8 cellular contexts compared by ENCODE assay signal in genomic region chr21:39313457-39314154, GRCh38. TPM values are rescaled to one million over a fixed set of nuclear protein-coding genes. Genes with fewer than 3 reads are reported as not detected.
DNase-seq lines count a peak whose midpoint lies in the region; ATAC-seq and TF ChIP-seq lines count a peak whose summit lies in the region.

Gene BRWD1 (minus strand): TSS chr21:39313632. CDS start chr21:39313491, 141 bp downstream.

- no peaks in the 10 kb centered on the region for H3K27me3 Mint-ChIP-seq in activated CD4-positive, alpha-beta T cell treated with anti-CD3 and anti-CD28 coated beads, Interleukin-2, amount 10 ng/mL, durations not matched to agents 24 days and 14 days

- H3K9me3 Mint-ChIP-seq in activated CD4-positive, alpha-beta T cell treated with anti-CD3 and anti-CD28 coated beads, Interleukin-2, amount 10 ng/mL, durations not matched to agents 24 days and 14 days, result no peaks in the 10 kb centered on the region

- H3K4me1 ChIP-seq in left lung, result peaks cover 9 to 24% of the 10 kb centered on the region in 2 donors

- H3K4me1 Mint-ChIP-seq in activated CD4-positive, alpha-beta T cell treated with anti-CD3 and anti-CD28 coated beads, Interleukin-2, amount 10 ng/mL, durations not matched to agents 24 days and 14 days, result peaks cover 33% of the 10 kb centered on the region

- H3K4me3 Mint-ChIP-seq in activated CD4-positive, alpha-beta T cell treated with anti-CD3 and anti-CD28 coated beads, Interleukin-2, amount 10 ng/mL, durations not matched to agents 24 days and 14 days, result peak within 1 kb of the TSS; percentile 97

- H3K27me3 ChIP-seq in left lung, result no peaks in the 10 kb centered on the region

- intact Hi-C loops in activated CD4-positive, alpha-beta T cell treated with anti-CD3 and anti-CD28 coated beads, Interleukin-2, amount 10 ng/mL, durations not matched to agents 24 days and 14 days (cut with micrococcal nuclease), result loop anchor here (1.0 to 5.0 kb wide), 5 partner anchors 67 to 546 kb away; partner anchors contain the start of genes LCA5L and PSMG1
- intact Hi-C loops in left lung (cut with DNase I), result no loop called here

- peaks cover 25% of the 10 kb centered on the region for H3K36me3 Mint-ChIP-seq in activated CD4-positive, alpha-beta T cell treated with anti-CD3 and anti-CD28 coated beads, Interleukin-2, amount 10 ng/mL, durations not matched to agents 24 days and 14 days (ENCODE audit: low read depth)

- no peaks in the 10 kb centered on the region for H3K9me3 ChIP-seq in left lung

- peaks cover 3 to 24% of the 10 kb centered on the region in 2 donors for H3K36me3 ChIP-seq in left lung

- peak; percentile 49 for ATAC-seq in GM18867 (IDR thresholded peaks at IDR 0.05; ENCODE audit: unreplicated experiment)
- ATAC-seq in HG03139 (IDR thresholded peaks at IDR 0.05; ENCODE audit: unreplicated experiment), result peak; percentile 40
- peak; percentile 79 for ATAC-seq in left lung

- H3K27ac ChIP-seq in coronary artery, result peak within 1 kb of the TSS; percentile 78 to 96
- peak within 1 kb of the TSS; percentile 95 to 98 for H3K27ac ChIP-seq in left lung

- H3K4me3 ChIP-seq in coronary artery (peak within 1 kb of the TSS; percentile 94), left lung (peak within 1 kb of the TSS; percentile 86 to 92)

- H3K27ac Mint-ChIP-seq in activated CD4-positive, alpha-beta T cell treated with anti-CD3 and anti-CD28 coated beads, Interleukin-2, amount 10 ng/mL, durations not matched to agents 24 days and 14 days, result peak within 1 kb of the TSS; percentile 98

- no peak for TF ChIP-seq CTCF in coronary artery (IDR thresholded peaks at IDR 0.05)
- TF ChIP-seq CTCF in left lung (IDR thresholded peaks at IDR 0.05), result no peak

- DNase-seq in AG08396 (ENCODE audit: low spot score), result peak; percentile 87
- DNase-seq in NCI-H510A treated with DMSO at 0.1 percent for 48 hours (lab: John Stamatoyannopoulos, UW), result peak; percentile 93
- DNase-seq in activated CD4-positive, alpha-beta T cell treated with anti-CD3 and anti-CD28 coated beads, Interleukin-2, amount 10 ng/mL, durations not matched to agents 24 days and 14 days, result peak; percentile 94
- DNase-seq in coronary artery (ENCODE audit: low spot score), result peak; percentile 90
- peak; percentile 73 to 93 for DNase-seq in left lung
- peak; percentile 62 for DNase-seq in stimulated activated CD4-positive, alpha-beta T cell treated with anti-CD3 and anti-CD28 coated beads, Interleukin-2, amount 100 ng/mL, for 4 hours (ENCODE audit: low read depth)

RNA-seq across cellular contexts. Expression of gene BRWD1, which starts in this region (rescaled TPM):
- total RNA-seq in activated CD4-positive, alpha-beta T cell treated with anti-CD3 and anti-CD28 coated beads, Interleukin-2, amount 10 ng/mL, durations not matched to agents 24 days and 14 days, result 29.7 and 31.9 TPM in 2 replicates
- total RNA-seq in left lung, result 10 to 100 TPM; 33.0 to 34.4 TPM

Comparison
In these comparisons a context has a peak if more than half of its experiments do, and no peak if none do; other contexts are left out.
1. Peak in every context shown above with its lines: DNase-seq, ATAC-seq, H3K4me3 ChIP-seq and H3K27ac ChIP-seq.